In the genomic region with DNA sequence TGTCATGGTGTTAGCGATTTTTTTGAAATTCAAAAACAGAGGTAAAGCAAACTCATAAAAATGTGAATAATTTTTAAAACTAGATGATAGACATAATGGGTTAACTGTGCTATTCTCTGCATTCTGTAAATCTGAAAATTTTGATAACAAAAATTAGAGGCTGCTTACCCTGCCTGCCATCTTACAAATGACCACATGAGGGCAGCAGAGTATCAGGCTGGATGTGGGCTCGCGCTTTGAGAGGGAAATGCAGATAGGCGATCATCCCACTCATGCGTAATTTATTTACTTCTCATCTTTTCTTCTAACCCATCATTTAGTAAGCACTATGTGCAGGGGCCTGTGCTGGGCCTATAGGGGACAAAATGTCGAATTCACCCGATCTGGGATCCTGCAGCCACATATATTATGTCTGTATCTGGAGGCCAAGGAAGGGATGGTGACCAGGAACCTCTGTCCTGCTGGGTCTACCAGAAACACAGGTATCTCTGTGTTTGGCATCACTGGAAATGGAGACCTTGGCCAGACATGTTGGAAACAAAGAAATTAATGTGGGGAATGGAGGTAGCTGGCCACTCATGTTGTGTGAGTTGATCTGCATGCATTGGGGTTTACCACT, we compare ENCODE assay signal across 8 cellular contexts. TPM values are rescaled to one million over a fixed set of nuclear protein-coding genes. Genes with fewer than 3 reads are reported as not detected.
DNase-seq lines count a peak whose midpoint lies in the region; ATAC-seq, FAIRE-seq and TF ChIP-seq lines count a peak whose summit lies in the region.

No MANE protein-coding gene starts in this region.

- peak overlapping the region; percentile 13; the same call in 1 of the 2 replicates for H2AFZ ChIP-seq in DND-41 (ENCODE audit: low read depth, low read length)

- peaks cover 0 to 4% (median 2%) of the 10 kb centered on the region in 4 donors for H3K4me1 Mint-ChIP-seq in naive thymus-derived CD8-positive, alpha-beta T cell
- peaks cover 6% of the 10 kb centered on the region for H3K4me1 Mint-ChIP-seq in stimulated activated memory B cell treated with anti-CD40 and anti-IgM and Interleukin-4, amounts not matched to agents 10 μg/mL and 1 μg/mL and 100 μg/mL, for 72 hours

- no peaks in the 10 kb centered on the region for H3K9me3 ChIP-seq in DND-41 (ENCODE audit: insufficient read depth, low read length, severe bottlenecking)

- H3K79me2 ChIP-seq in DND-41 (ENCODE audit: insufficient read depth, low read length): no peaks in the 10 kb centered on the region

- no peak overlapping the region for H3K27ac ChIP-seq in DND-41 (ENCODE audit: low read length)

- POLR2A ChIA-PET in naive thymus-derived CD8-positive, alpha-beta T cell (lab: Charles Lee): no interaction called here

- H3K4me3 Mint-ChIP-seq in naive thymus-derived CD8-positive, alpha-beta T cell: peak overlapping the region in 2 of 10 donors; percentile 22 to 61
- no peak overlapping the region for H3K4me3 Mint-ChIP-seq in stimulated activated memory B cell treated with anti-CD40 and anti-IgM and Interleukin-4, amounts not matched to agents 10 μg/mL and 1 μg/mL and 100 μg/mL, for 72 hours

- H3K4me1 ChIP-seq in DND-41 (ENCODE audit: insufficient read depth, low read length): peaks cover 3% of the 10 kb centered on the region; the same call in 1 of the 2 replicates

- no peak overlapping the region for H3K27ac Mint-ChIP-seq in naive thymus-derived CD8-positive, alpha-beta T cell
- H3K27ac Mint-ChIP-seq in stimulated activated memory B cell treated with anti-CD40 and anti-IgM and Interleukin-4, amounts not matched to agents 10 μg/mL and 1 μg/mL and 100 μg/mL, for 72 hours: no peak overlapping the region

- peak; percentile 69 for DNase-seq in DND-41
- DNase-seq in HFF-Myc (ENCODE audit: extremely low read depth, low read depth): peak; percentile 22
- DNase-seq in NCI-H774 (lab: John Stamatoyannopoulos, UW): peak; percentile 3
- peak; percentile 38 to 49 for DNase-seq in activated CD8-positive, alpha-beta memory T cell treated with anti-CD3 and anti-CD28 coated beads for 4 hours (ENCODE audit: low read depth in 2 of 2)
- DNase-seq in naive thymus-derived CD8-positive, alpha-beta T cell: peak; percentile 54 to 86 (median 68)

- H3K4me3 ChIP-seq in DND-41 (ENCODE audit: low read depth in 1 of 2, low read length in 2 of 2): no peak overlapping the region
- no peak overlapping the region for H3K4me3 ChIP-seq in HFF-Myc (replicated peaks; ENCODE audit: low read depth, low read length)

- peaks cover 8 to 21% (median 9%) of the 10 kb centered on the region in 5 donors for H3K27me3 Mint-ChIP-seq in naive thymus-derived CD8-positive, alpha-beta T cell
- peaks cover 11% of the 10 kb centered on the region for H3K27me3 Mint-ChIP-seq in stimulated activated memory B cell treated with anti-CD40 and anti-IgM and Interleukin-4, amounts not matched to agents 10 μg/mL and 1 μg/mL and 100 μg/mL, for 72 hours

- H3K27me3 ChIP-seq in DND-41 (ENCODE audit: insufficient read depth, low read length, poor library complexity): peaks cover 3% of the 10 kb centered on the region

- no peak overlapping the region for H3K9ac ChIP-seq in DND-41 (ENCODE audit: low read depth, low read length)

- no peaks in the 10 kb centered on the region for H3K36me3 Mint-ChIP-seq in naive thymus-derived CD8-positive, alpha-beta T cell
- H3K36me3 Mint-ChIP-seq in stimulated activated memory B cell treated with anti-CD40 and anti-IgM and Interleukin-4, amounts not matched to agents 10 μg/mL and 1 μg/mL and 100 μg/mL, for 72 hours: no peaks in the 10 kb centered on the region

- H4K20me1 ChIP-seq in DND-41 (ENCODE audit: insufficient read depth, low read length): no peaks in the 10 kb centered on the region

- ATAC-seq in DND-41 (ENCODE audit: insufficient read depth, low read depth) (peak; percentile 82), HG03571 (IDR thresholded peaks at IDR 0.05; ENCODE audit: unreplicated experiment) (no peak)
- peak; percentile 79 to 82 for ATAC-seq in naive thymus-derived CD8-positive, alpha-beta T cell
- peak; percentile 72 for ATAC-seq in stimulated activated memory B cell treated with anti-CD40 and anti-IgM and Interleukin-4, amounts not matched to agents 10 μg/mL and 1 μg/mL and 100 μg/mL, for 72 hours

- H3K9me3 Mint-ChIP-seq in naive thymus-derived CD8-positive, alpha-beta T cell: no peaks in the 10 kb centered on the region
- H3K9me3 Mint-ChIP-seq in stimulated activated memory B cell treated with anti-CD40 and anti-IgM and Interleukin-4, amounts not matched to agents 10 μg/mL and 1 μg/mL and 100 μg/mL, for 72 hours: no peaks in the 10 kb centered on the region

- no peaks in the 10 kb centered on the region for H3K36me3 ChIP-seq in DND-41 (ENCODE audit: insufficient read depth, low read length)

- H3K4me2 ChIP-seq in DND-41 (ENCODE audit: insufficient read depth, low read length): peak overlapping the region; percentile 23; the same call in 1 of the 2 replicates

- FAIRE-seq in endometrium (lab: Jason Lieb, UNC): peak; percentile 88

- TF ChIP-seq CTCF in DND-41 (IDR thresholded peaks at IDR 0.05; ENCODE audit: borderline replicate concordance, extremely low read depth, low read length, poor library complexity, severe bottlenecking) (peak; percentile 92), HFF-Myc (IDR thresholded peaks at IDR 0.05; ENCODE audit: low read depth, low read length, missing control alignments) (peak; percentile 94)

RNA-seq across cellular contexts. Expression of a gene that starts 7.8 kb away (rescaled TPM):
- 10 to 100 TPM; 17.7 to 18.0 TPM for total RNA-seq in naive thymus-derived CD8-positive, alpha-beta T cell
- 10 to 100 TPM in 2 of 3 donors, 1 to 10 TPM in 1; 7.8 to 14.6 (median 12.5) TPM for polyA plus RNA-seq in naive thymus-derived CD8-positive, alpha-beta T cell

Comparison
In these comparisons a context has a peak if more than half of its experiments do, and no peak if none do; other contexts are left out.
1. DNase-seq: peak in every context shown above with its lines; median percentile 69 in DND-41; 68 in naive thymus-derived CD8-positive, alpha-beta T cell; 44 in activated CD8-positive, alpha-beta memory T cell treated with anti-CD3 and anti-CD28 coated beads for 4 hours; 22 in HFF-Myc; 3 in NCI-H774.